Comparison of ENCODE assay signal across 10 cellular contexts in genomic region chr11:122556605-122557004, GRCh38.
A peak's percentile ranks its signal among the peaks of the same experiment; 100 is the strongest.
DNase-seq lines count a peak whose midpoint lies in the region; ATAC-seq, FAIRE-seq and TF ChIP-seq lines count a peak whose summit lies in the region.
"Had no signal": no experiment of that assay in that cellular context is flagged by ENCODE, and none has a peak within 500 bp of the region (broad histone marks: within the 10 kb centered on the region; RNA-seq: fewer than 3 reads in every experiment).

No MANE protein-coding gene starts in this region.

- no peaks in the 10 kb centered on the region for H3K36me3 ChIP-seq in vagina

- no peak for TF ChIP-seq POLR2A in vagina (IDR thresholded peaks at IDR 0.05)

- no peak overlapping the region for H3K27ac ChIP-seq in vagina
- H3K27ac ChIP-seq: skin epidermis had no signal

- peak; percentile 2 for DNase-seq in stimulated activated CD4-positive, alpha-beta T cell treated with anti-CD3 and anti-CD28 coated beads, Interleukin-12 subunit alpha, Interleukin-12 subunit beta, amount 100 ng/mL, for 4 hours
- DNase-seq in stimulated activated CD4-positive, alpha-beta T cell treated with anti-CD3 and anti-CD28 coated beads, Interleukin-1b, Interleukin-23, amount 100 ng/mL, for 48 hours: no peak
- DNase-seq in chondrocyte (ENCODE audit: low spot score) (no peak), medulla oblongata (ENCODE audit: extremely low spot score) (peak; percentile 41), vagina (ENCODE audit: extremely low spot score in 2 of 2) (no peak), RCC 7860 (ENCODE audit: low spot score) (no peak), A172 (ENCODE audit: low spot score) (no peak)

- no peak for ATAC-seq in HG02623 (IDR thresholded peaks at IDR 0.05; ENCODE audit: unreplicated experiment)

- intact Hi-C loops in vagina (cut with DNase I): no loop called here

- TF ChIP-seq CTCF in chondrocyte (IDR thresholded peaks at IDR 0.05) (peak; percentile 78), vagina (IDR thresholded peaks at IDR 0.05) (no peak)

- peaks cover 3% of the 10 kb centered on the region for H3K27me3 Mint-ChIP-seq in chondrocyte (ENCODE audit: low read depth)

- H3K36me3 Mint-ChIP-seq in chondrocyte (ENCODE audit: low read depth): no peaks in the 10 kb centered on the region
- H3K36me3 Mint-ChIP-seq: T-cell had no signal

- no peak overlapping the region for H3K27ac Mint-ChIP-seq in chondrocyte (ENCODE audit: unreplicated experiment)
- H3K27ac Mint-ChIP-seq: T-cell had no signal

- H3K4me1 ChIP-seq in vagina: no peaks in the 10 kb centered on the region

- peaks cover 4% of the 10 kb centered on the region for H3K4me1 Mint-ChIP-seq in chondrocyte (ENCODE audit: low read depth)
- H3K4me1 Mint-ChIP-seq: T-cell had no signal

- peak overlapping the region; percentile 40 for H3K4me3 Mint-ChIP-seq in chondrocyte (ENCODE audit: unreplicated experiment)

- no peaks in the 10 kb centered on the region for H3K27me3 ChIP-seq in vagina

- peak overlapping the region; percentile 28 for H3K4me3 ChIP-seq in vagina
- H3K4me3 ChIP-seq: skin epidermis had no signal

- no peaks in the 10 kb centered on the region for H3K9me3 ChIP-seq in vagina

- H3K9me3 Mint-ChIP-seq in chondrocyte (ENCODE audit: low read depth): no peaks in the 10 kb centered on the region
- H3K9me3 Mint-ChIP-seq: T-cell had no signal

- no peak for FAIRE-seq in RCC 7860 (lab: Jason Lieb, UNC)

Comparison
In these comparisons a context has a peak if more than half of its experiments do, and no peak if none do; other contexts are left out.
1. DNase-seq: peak in stimulated activated CD4-positive, alpha-beta T cell treated with anti-CD3 and anti-CD28 coated beads, Interleukin-12 subunit alpha, Interleukin-12 subunit beta, amount 100 ng/mL, for 4 hours (single experiment) and medulla oblongata (single experiment); none in stimulated activated CD4-positive, alpha-beta T cell treated with anti-CD3 and anti-CD28 coated beads, Interleukin-1b, Interleukin-23, amount 100 ng/mL, for 48 hours (single experiment), chondrocyte (single experiment), vagina (0 of 2), RCC 7860 (single experiment) and A172 (single experiment).